9 cellular contexts compared by ENCODE assay signal in the genomic region with DNA sequence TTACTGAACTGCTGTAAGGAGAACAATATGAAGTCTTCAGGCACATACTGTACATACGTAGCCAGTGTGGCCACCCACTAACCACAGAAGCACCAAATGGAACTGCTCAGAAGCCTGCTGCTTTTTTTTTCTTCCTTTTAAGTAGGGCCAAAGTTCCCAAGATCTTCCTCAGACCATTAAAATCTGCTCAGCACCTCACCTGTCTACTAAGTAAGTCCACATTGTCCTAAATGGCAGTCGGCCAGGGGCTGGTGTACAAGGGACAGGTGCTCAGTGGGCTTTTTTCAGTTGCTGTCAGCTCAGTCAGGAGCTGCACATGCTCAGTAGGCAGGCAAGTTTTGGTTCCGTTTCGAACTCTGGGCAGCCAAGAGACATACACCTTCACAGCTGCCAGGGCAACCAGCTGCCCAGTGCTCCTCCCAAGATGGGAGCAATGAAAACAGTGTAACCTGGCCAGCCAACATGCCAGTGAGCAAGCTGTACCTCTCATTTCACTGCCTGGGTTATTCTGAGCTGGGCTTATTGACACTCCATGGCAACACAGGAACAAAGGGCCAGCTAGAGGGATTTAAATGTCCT.
DNase-seq lines count a peak whose midpoint lies in the region; ATAC-seq and TF ChIP-seq lines count a peak whose summit lies in the region.
"Had no signal": no experiment of that assay in that cellular context is flagged by ENCODE, and none has a peak within 500 bp of the region (broad histone marks: within the 10 kb centered on the region; RNA-seq: fewer than 3 reads in every experiment).

No MANE protein-coding gene starts in this region.

- H3K36me3 ChIP-seq in skeletal muscle tissue (ENCODE audit: control insufficient read depth in 3 of 3, insufficient read depth in 3 of 3, low read length in 3 of 3) = no peaks in the 10 kb centered on the region
- no peaks in the 10 kb centered on the region for H3K36me3 ChIP-seq in PC-3 (ENCODE audit: low read depth, low read length)
- H3K36me3 ChIP-seq: neutrophil had no signal

- no peaks in the 10 kb centered on the region for H3K9me2 ChIP-seq in PC-3 (replicated peaks; ENCODE audit: low read length)

- H3K27ac ChIP-seq in RWPE1 = peak overlapping the region; percentile 34
- peak overlapping the region; percentile 80 for H3K27ac ChIP-seq in skeletal muscle tissue (ENCODE audit: low read depth, low read length)
- no peak overlapping the region for H3K27ac ChIP-seq in PC-3 (ENCODE audit: low read length)
- H3K27ac ChIP-seq: neutrophil had no signal

- H3K4me3 ChIP-seq in skeletal muscle tissue (ENCODE audit: low read length in 3 of 3) = peak overlapping the region; percentile 8 to 38 (median 26)
- no peak overlapping the region for H3K4me3 ChIP-seq in PC-3 (ENCODE audit: low read length)

- no peaks in the 10 kb centered on the region for H3K9me3 ChIP-seq in skeletal muscle tissue (ENCODE audit: control insufficient read depth in 3 of 3, low read length in 3 of 3)
- no peaks in the 10 kb centered on the region for H3K9me3 ChIP-seq in PC-3 (ENCODE audit: low read length)
- H3K9me3 ChIP-seq: neutrophil had no signal

- no peaks in the 10 kb centered on the region for H3K79me2 ChIP-seq in PC-3 (ENCODE audit: low read length)

- no peak for ATAC-seq in PC-3

- CTCF ChIA-PET in RWPE1 (lab: Yijun Ruan, JAX) (interaction anchor here (0.5 kb wide), 1 partner anchor 14 kb away, joined by 3 read pairs; no protein-coding TSS in a partner anchor), PC-3 (lab: Charles Lee) (no interaction called here)

- TF ChIP-seq CTCF in RWPE1 (conservative IDR thresholded peaks at IDR 0.05; ENCODE audit: low read depth) (no peak), PC-3 (conservative IDR thresholded peaks at IDR 0.05; ENCODE audit: low read depth, low read length) (no peak)

- POLR2A ChIA-PET in RWPE1 (lab: Yijun Ruan, JAX; ENCODE audit: low non-redundant PET) (no interaction called here), PC-3 (lab: Charles Lee; ENCODE audit: unreplicated experiment) (interaction anchor here (0.6 kb wide), 1 partner anchor 1164 kb away, joined by 4 read pairs; no protein-coding TSS in a partner anchor)

- no peak overlapping the region for H2AFZ ChIP-seq in PC-3 (ENCODE audit: low read length)

- H3K27me3 ChIP-seq in skeletal muscle tissue (ENCODE audit: control insufficient read depth in 3 of 3, insufficient read depth in 3 of 3, low read length in 3 of 3) (no peaks in the 10 kb centered on the region), PC-3 (ENCODE audit: low read length) (no peaks in the 10 kb centered on the region)
- H3K27me3 ChIP-seq: neutrophil had no signal

- intact Hi-C loops in PC-3 (cut with micrococcal nuclease) = no loop called here

- no peaks in the 10 kb centered on the region for H3F3A ChIP-seq in PC-3 (ENCODE audit: low read length, unreplicated experiment)

- DNase-seq in HT-29 (ENCODE audit: low spot score) = peak; percentile 50
- DNase-seq in RWPE1 (ENCODE audit: low spot score) = no peak
- DNase-seq in kidney tubule cell (ENCODE audit: low spot score) = peak; percentile 53
- no peak for DNase-seq in PC-3
- no peak for DNase-seq in NCI-H187 treated with DMSO at 0.1 percent for 48 hours (lab: John Stamatoyannopoulos, UW)
- DNase-seq in AG20443 (ENCODE audit: low spot score) = no peak
- DNase-seq: activated CD4-positive, CD25-positive, alpha-beta regulatory T cell treated with anti-CD3 and anti-CD28 coated beads, Interleukin-2, amount 50 U/mL, for 72 hours had no signal

- no peaks in the 10 kb centered on the region for H4K20me1 ChIP-seq in PC-3 (ENCODE audit: low read length)

- H3K9ac ChIP-seq in skeletal muscle tissue (ENCODE audit: low read depth in 1 of 3, low read length in 3 of 3) = peak overlapping the region; percentile 24 to 47 (median 47)
- no peak overlapping the region for H3K9ac ChIP-seq in PC-3 (ENCODE audit: low read length)

- BruUV-seq in PC-3 (replicated peaks; lab: Mats Ljungman, UMichigan) = no TSS peak

- H3K4me2 ChIP-seq in PC-3 (ENCODE audit: low read length) = no peak overlapping the region

- H3K4me1 ChIP-seq in skeletal muscle tissue (ENCODE audit: control insufficient read depth in 3 of 3, insufficient read depth in 3 of 3, low read length in 3 of 3) (peaks cover 63 to 70% (median 69%) of the 10 kb centered on the region in 3 donors), PC-3 (ENCODE audit: insufficient read depth, low read length) (peaks cover 18% of the 10 kb centered on the region)

Comparison
In these comparisons a context has a peak if more than half of its experiments do, and no peak if none do; other contexts are left out.
1. DNase-seq: peak in HT-29 (single experiment) and kidney tubule cell (single experiment); none in RWPE1 (single experiment), PC-3 (single experiment), NCI-H187 treated with DMSO at 0.1 percent for 48 hours (single experiment) and AG20443 (single experiment).